ENCODE assay signal across 13 cellular contexts in the genomic region with DNA sequence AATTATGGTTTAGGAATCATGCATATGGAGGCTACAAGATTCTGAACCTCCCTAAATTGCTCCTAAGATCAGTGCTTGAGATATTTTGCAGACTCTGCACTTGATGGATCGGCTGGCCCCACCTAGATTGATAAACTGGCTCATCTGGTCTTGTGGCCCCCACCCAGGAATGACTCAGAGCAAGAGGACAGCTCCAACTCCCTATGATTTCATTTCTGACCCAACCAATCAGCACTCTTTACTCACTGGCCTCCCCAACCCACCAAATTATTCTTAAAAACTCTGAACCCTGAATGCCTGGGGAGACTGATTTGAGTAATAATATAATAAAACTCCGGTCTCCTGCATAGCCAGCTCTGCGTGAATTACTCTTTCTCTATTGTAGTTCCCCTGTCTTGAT.
DNase-seq lines count a peak whose midpoint lies in the region; ATAC-seq and TF ChIP-seq lines count a peak whose summit lies in the region.
"Had no signal": no experiment of that assay in that cellular context is flagged by ENCODE, and none has a peak within 500 bp of the region (broad histone marks: within the 10 kb centered on the region; RNA-seq: fewer than 3 reads in every experiment).

No MANE protein-coding gene starts in this region.

- H3K27me3 Mint-ChIP-seq in Calu3 (ENCODE audit: unreplicated experiment) (peaks cover 66% of the 10 kb centered on the region), type B pancreatic cell (no peaks in the 10 kb centered on the region)

- TF ChIP-seq CTCF in Calu3 (IDR thresholded peaks at IDR 0.05; ENCODE audit: unreplicated experiment) (no peak), RWPE1 (conservative IDR thresholded peaks at IDR 0.05; ENCODE audit: low read depth) (no peak), type B pancreatic cell (conservative IDR thresholded peaks at IDR 0.05) (no peak)

- no TSS peak for BruUV-seq in Calu3 (replicated peaks; lab: Mats Ljungman, UMichigan)

- H3K27ac Mint-ChIP-seq in Calu3 (ENCODE audit: unreplicated experiment), result no peak overlapping the region
- H3K27ac Mint-ChIP-seq in type B pancreatic cell, result peak overlapping the region; percentile 81
- H3K27ac Mint-ChIP-seq: B cell; CD8-positive, alpha-beta T cell; H9 had no signal

- H3K4me3 Mint-ChIP-seq in Calu3 (ENCODE audit: low read depth, unreplicated experiment), result no peak overlapping the region
- H3K4me3 Mint-ChIP-seq in type B pancreatic cell, result peak overlapping the region; percentile 29
- H3K4me3 Mint-ChIP-seq: B cell; CD8-positive, alpha-beta T cell; H9 had no signal

- intact Hi-C loops in Calu3 (cut with micrococcal nuclease; ENCODE audit: unreplicated experiment), result no loop called here

- POLR2A ChIA-PET in RWPE1 (lab: Yijun Ruan, JAX; ENCODE audit: low non-redundant PET), result no interaction called here

- H3K27ac ChIP-seq in RWPE1, result no peak overlapping the region
- H3K27ac ChIP-seq: BLaER1 treated with 17β-estradiol and CSF1 and Interleukin-3, amounts not matched to agents 10 nM and 100 nM had no signal

- DNase-seq in Calu3 (peak; percentile 3), RWPE1 (ENCODE audit: low spot score) (peak; percentile 7), type B pancreatic cell (ENCODE audit: extremely low spot score, unreplicated experiment) (no peak), 8988T (no peak), HPDE6-E6E7 (ENCODE audit: extremely low spot score) (no peak)
- no peak for DNase-seq in activated CD4-positive, alpha-beta T cell treated with anti-CD3 and anti-CD28 coated beads, Interleukin-2, amount 50 U/mL, for 1 hour
- DNase-seq: CD8-positive, alpha-beta T cell; DMS 273 treated with DMSO at 0.1 percent for 48 hours; GDM1; H9 had no signal

- H3K4me1 Mint-ChIP-seq in Calu3 (ENCODE audit: low read depth, unreplicated experiment) (no peaks in the 10 kb centered on the region), type B pancreatic cell (ENCODE audit: unreplicated experiment) (peaks cover 17% of the 10 kb centered on the region)
- H3K4me1 Mint-ChIP-seq: B cell had no signal

- peak; percentile 80 for ATAC-seq in esophagus mucosa
- ATAC-seq: CD8-positive, alpha-beta T cell had no signal

- CTCF ChIA-PET in Calu3 (lab: Charles Lee) (no interaction called here), RWPE1 (lab: Yijun Ruan, JAX) (no interaction called here)

- H3K9me3 Mint-ChIP-seq in Calu3 (ENCODE audit: low read depth, unreplicated experiment) (no peaks in the 10 kb centered on the region), type B pancreatic cell (peaks cover 4% of the 10 kb centered on the region)
- H3K9me3 Mint-ChIP-seq: CD8-positive, alpha-beta T cell; H9 had no signal

- no peaks in the 10 kb centered on the region for H3K36me3 Mint-ChIP-seq in Calu3 (ENCODE audit: insufficient read depth, unreplicated experiment)
- no peaks in the 10 kb centered on the region for H3K36me3 Mint-ChIP-seq in type B pancreatic cell
- H3K36me3 Mint-ChIP-seq: CD8-positive, alpha-beta T cell had no signal

Comparison
In these comparisons a context has a peak if more than half of its experiments do, and no peak if none do; other contexts are left out.
1. DNase-seq: peak in Calu3 (single experiment) and RWPE1 (single experiment); none in type B pancreatic cell (single experiment), activated CD4-positive, alpha-beta T cell treated with anti-CD3 and anti-CD28 coated beads, Interleukin-2, amount 50 U/mL, for 1 hour (single experiment), 8988T (single experiment) and HPDE6-E6E7 (single experiment).